In the genomic region with DNA sequence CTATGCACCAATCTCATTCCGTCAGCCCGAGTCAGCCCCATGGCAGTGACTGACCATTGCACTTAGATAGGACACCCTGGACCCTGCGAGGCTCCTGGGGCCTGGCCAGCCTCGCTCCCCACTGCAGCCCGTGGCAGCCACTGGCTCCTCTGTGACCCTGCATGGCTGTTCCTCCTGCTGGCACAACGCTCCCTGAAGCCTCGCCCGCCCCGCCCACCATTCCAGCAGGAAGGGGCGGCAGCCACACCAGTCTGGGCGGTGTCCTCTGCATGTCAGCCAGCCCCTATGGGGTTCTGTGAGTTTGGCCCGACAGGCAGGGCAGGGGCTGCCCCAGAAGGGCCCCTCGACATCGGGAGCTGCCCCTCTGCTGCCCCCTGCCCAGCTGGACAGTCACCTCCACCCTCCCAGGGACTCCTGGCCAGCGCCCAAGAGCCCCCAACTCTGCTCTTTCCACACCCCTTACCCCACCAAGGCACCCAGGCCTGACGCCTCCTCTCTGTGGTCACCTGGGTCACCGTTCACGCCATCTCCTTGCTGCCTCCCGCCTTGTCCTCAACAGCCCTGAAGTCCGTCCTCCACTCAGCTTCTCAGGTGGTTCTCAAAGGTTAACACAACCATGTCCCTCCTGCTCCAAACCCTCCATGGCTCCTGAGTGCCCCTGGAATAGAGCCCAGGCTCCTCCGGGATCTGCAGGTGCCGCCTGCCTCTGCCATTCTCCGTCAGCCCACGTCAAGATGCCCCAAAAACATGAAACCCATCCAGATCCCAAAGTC, we compare ENCODE assay signal across 18 cellular contexts.
DNase-seq lines count a peak whose midpoint lies in the region; ATAC-seq and TF ChIP-seq lines count a peak whose summit lies in the region.
"Had no signal": no experiment of that assay in that cellular context is flagged by ENCODE, and none has a peak within 500 bp of the region (broad histone marks: within the 10 kb centered on the region; RNA-seq: fewer than 3 reads in every experiment).

No MANE protein-coding gene starts in this region.

- H3K4me2 ChIP-seq in HCT116 (ENCODE audit: low read length): peak overlapping the region; percentile 21; the same call in 1 of the 2 replicates

- no peak overlapping the region for H2AFZ ChIP-seq in HCT116 (ENCODE audit: low read depth, low read length, poor library complexity, severe bottlenecking)

- no peak overlapping the region for H3K27ac ChIP-seq in HCT116 (ENCODE audit: low read depth, low read length)
- H3K27ac ChIP-seq in duodenal mucosa (ENCODE audit: low read depth, low read length): no peak overlapping the region
- H3K27ac ChIP-seq: C4-2B, dorsolateral prefrontal cortex, esophagus squamous epithelium, upper lobe of left lung had no signal

- BruUV-seq in HCT116 (replicated peaks; lab: Mats Ljungman, UMichigan): no TSS peak

- CTCF ChIA-PET in HCT116 (lab: Charles Lee): no interaction called here

- intact Hi-C loops in HCT116 (cut with micrococcal nuclease) (no loop called here), posterior vena cava (cut with DNase I) (no loop called here)

- H4K20me1 ChIP-seq in HCT116 (ENCODE audit: insufficient read depth): no peaks in the 10 kb centered on the region

- TF ChIP-seq CTCF in HCT116 (IDR thresholded peaks at IDR 0.05 in 2 of 3, conservative IDR thresholded peaks at IDR 0.05 in 1 of 3; ENCODE audit: borderline replicate concordance in 1 of 3, insufficient read depth in 1 of 3, low read depth in 2 of 3, low read length in 2 of 3): no peak

- TF ChIP-seq POLR2A in HCT116 (IDR thresholded peaks at IDR 0.05; ENCODE audit: borderline replicate concordance, extremely low read depth, insufficient read depth, insufficient read length): no peak

- H3K27me3 ChIP-seq in HCT116 (ENCODE audit: insufficient read depth, low read length) (no peaks in the 10 kb centered on the region), duodenal mucosa (ENCODE audit: control insufficient read depth in 1 of 2, insufficient read depth in 2 of 2, low read length in 2 of 2) (peaks cover 0 to 19% of the 10 kb centered on the region in 2 donors)

- H3K4me1 ChIP-seq in HCT116 (ENCODE audit: control insufficient read depth in 1 of 2, insufficient read depth in 2 of 2, low read length in 2 of 2) (peaks cover 8 to 9% of the 10 kb centered on the region in 2 experiments; a peak in 3 of 4 replicates), duodenal mucosa (ENCODE audit: control insufficient read depth in 1 of 2, insufficient read depth in 2 of 2, low read length in 2 of 2) (peaks cover 13 to 17% of the 10 kb centered on the region in 2 donors)
- H3K4me1 ChIP-seq: esophagus squamous epithelium had no signal

- H3K9me2 ChIP-seq in HCT116 (ENCODE audit: insufficient read depth): no peaks in the 10 kb centered on the region

- POLR2A ChIA-PET in HCT116 (lab: Charles Lee): no interaction called here

- H3K79me2 ChIP-seq in HCT116 (ENCODE audit: insufficient read depth, low read length): no peaks in the 10 kb centered on the region

- no peak for TF ChIP-seq RAD21 in HCT116 (IDR thresholded peaks at IDR 0.05; ENCODE audit: low read depth)

- no peak overlapping the region for H3K9ac ChIP-seq in HCT116 (ENCODE audit: low read length)
- no peak overlapping the region for H3K9ac ChIP-seq in duodenal mucosa (ENCODE audit: low read depth in 1 of 2, low read length in 2 of 2)

- RAD21 ChIA-PET in HCT116 (lab: Charles Lee; ENCODE audit: low non-redundant PET in 1 of 2, low total read pairs in 2 of 2, uncharacterized antibody in 2 of 2, unreplicated experiment in 2 of 2): no interaction called here

- no peak overlapping the region for H3K4me3 ChIP-seq in HCT116 (replicated peaks in 1 of 2; ENCODE audit: low read depth in 1 of 2, low read length in 2 of 2)
- H3K4me3 ChIP-seq in duodenal mucosa (ENCODE audit: low read depth in 1 of 2, low read length in 2 of 2): peak overlapping the region; percentile 24 to 48
- H3K4me3 ChIP-seq: dorsolateral prefrontal cortex, esophagus squamous epithelium, upper lobe of left lung had no signal

- H3K9me3 ChIP-seq in HCT116 (ENCODE audit: control insufficient read depth in 1 of 2, insufficient read depth in 1 of 2, low read depth in 1 of 2, low read length in 2 of 2): no peaks in the 10 kb centered on the region
- H3K9me3 ChIP-seq in duodenal mucosa (ENCODE audit: control insufficient read depth in 1 of 2, low read length in 2 of 2): no peaks in the 10 kb centered on the region
- H3K9me3 ChIP-seq: esophagus squamous epithelium, upper lobe of left lung had no signal

- peak; percentile 18 for DNase-seq in NCI-H748 (lab: John Stamatoyannopoulos, UW; ENCODE audit: unreplicated experiment)
- no peak for DNase-seq in NCI-H748 treated with DMSO at 0.1 percent for 48 hours (lab: John Stamatoyannopoulos, UW)
- DNase-seq in HCT116 (ENCODE audit: low read depth, low spot score): no peak
- peak; percentile 58 for DNase-seq in posterior vena cava (ENCODE audit: low spot score)
- DNase-seq in NCI-H510A (lab: John Stamatoyannopoulos, UW): no peak
- DNase-seq in CD1c-positive myeloid dendritic cell (ENCODE audit: extremely low spot score): no peak
- DNase-seq in NCI-H187 (lab: John Stamatoyannopoulos, UW): no peak
- DNase-seq: activated CD4-positive, alpha-beta T cell treated with anti-CD3 and anti-CD28 coated beads, Interleukin-2, amount 50 U/mL, for 4 hours; activated naive CD8-positive, alpha-beta T cell treated with anti-CD3 and anti-CD28 coated beads, Interleukin-2, amount 10 ng/mL, durations not matched to agents 7 days and 5 days; EL; esophagus squamous epithelium; mesendoderm; NCI-H1694 treated with DMSO at 0.1 percent for 48 hours; stimulated activated naive CD8-positive, alpha-beta T cell treated with anti-CD3 and anti-CD28 coated beads, Interleukin-15, Interleukin-2, amounts not matched to agents 100 U/mL and 50 U/mL, for 24 hours had no signal

- peak; percentile 65 for ATAC-seq in HCT116
- ATAC-seq: stimulated activated naive CD8-positive, alpha-beta T cell treated with anti-CD3 and anti-CD28 coated beads, Interleukin-15, Interleukin-2, amounts not matched to agents 100 U/mL and 50 U/mL, for 24 hours had no signal

- H3K36me3 ChIP-seq in HCT116 (ENCODE audit: control insufficient read depth in 1 of 2, insufficient read depth in 2 of 2, low read length in 2 of 2) (no peaks in the 10 kb centered on the region), duodenal mucosa (ENCODE audit: control insufficient read depth in 1 of 2, insufficient read depth in 2 of 2, low read length in 2 of 2) (no peaks in the 10 kb centered on the region)
- H3K36me3 ChIP-seq: esophagus squamous epithelium, upper lobe of left lung had no signal

TF ChIP-seq in HCT116, 20 proteins besides CTCF, POLR2A, EP300 and RAD21:
- TF ChIP-seq ELF1 (IDR thresholded peaks at IDR 0.05; ENCODE audit: borderline replicate concordance, low read depth): no peak

Comparison
In these comparisons a context has a peak if more than half of its experiments do, and no peak if none do; other contexts are left out.
1. DNase-seq: peak in NCI-H748 (single experiment) and posterior vena cava (single experiment); none in NCI-H748 treated with DMSO at 0.1 percent for 48 hours (single experiment), HCT116 (single experiment), NCI-H510A (single experiment), CD1c-positive myeloid dendritic cell (single experiment) and NCI-H187 (0 of 2).
2. H3K4me3 ChIP-seq: peak in duodenal mucosa (2 of 2); none in HCT116 (0 of 2).